Comparison of ENCODE assay signal across 14 cellular contexts in the genomic region with DNA sequence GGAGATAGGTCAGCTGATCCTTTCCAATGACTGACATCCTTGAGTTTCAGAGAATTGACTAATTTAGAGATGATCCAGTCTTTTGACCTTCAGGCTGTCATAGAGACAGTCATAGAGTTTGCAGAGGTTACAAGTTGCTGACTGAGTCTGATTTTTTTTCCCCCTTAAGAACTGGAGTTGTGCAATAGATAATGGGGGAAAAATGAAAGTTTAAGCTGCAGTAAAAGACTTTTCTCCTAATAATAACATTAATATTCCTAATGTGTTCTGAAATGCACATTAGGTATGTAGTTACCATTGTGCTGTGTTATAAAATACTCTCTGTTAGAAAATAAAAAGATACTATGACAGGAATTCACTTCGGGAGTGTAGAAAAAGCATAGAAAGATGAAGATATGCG.
"Had no signal": no experiment of that assay in that cellular context is flagged by ENCODE, and none has a peak within 500 bp of the region (broad histone marks: within the 10 kb centered on the region; RNA-seq: fewer than 3 reads in every experiment).

No MANE protein-coding gene starts in this region.

- H3K9me3 Mint-ChIP-seq: nephron progenitor cell had no signal

- ATAC-seq: left cardiac atrium had no signal

- H3K9me3 ChIP-seq: colonic mucosa had no signal

- H3K4me3 ChIP-seq: colonic mucosa had no signal

- H3K4me1 ChIP-seq: colonic mucosa had no signal

- H3K4me3 Mint-ChIP-seq: activated naive CD8-positive, alpha-beta T cell treated with anti-CD3 and anti-CD28 coated beads for 36 hours; brain; nephron progenitor cell had no signal

- H3K36me3 Mint-ChIP-seq: activated naive CD8-positive, alpha-beta T cell treated with anti-CD3 and anti-CD28 coated beads for 36 hours; brain had no signal

- H3K27me3 ChIP-seq: colonic mucosa had no signal

- H3K27me3 Mint-ChIP-seq: activated naive CD8-positive, alpha-beta T cell treated with anti-CD3 and anti-CD28 coated beads for 36 hours had no signal

- DNase-seq: activated CD4-positive, alpha-beta T cell treated with anti-CD3 and anti-CD28 coated beads, Interleukin-2, amount 50 U/mL, for 48 hours; activated naive CD8-positive, alpha-beta T cell treated with anti-CD3 and anti-CD28 coated beads for 36 hours; activated T-cell treated with anti-CD3 and anti-CD28 coated beads for 4 hours; anterior cingulate cortex; central memory CD4-positive, alpha-beta T cell; colonic mucosa; left cardiac atrium; midbrain; nephron progenitor cell; nucleus accumbens; posterior cingulate gyrus; stimulated activated CD8-positive, alpha-beta memory T cell treated with anti-CD3 and anti-CD28 coated beads, Interleukin-4, amount 100 ng/mL, for 48 hours; stimulated activated naive CD4-positive, alpha-beta T cell had no signal

- H3K4me1 Mint-ChIP-seq: activated naive CD8-positive, alpha-beta T cell treated with anti-CD3 and anti-CD28 coated beads for 36 hours; brain; nephron progenitor cell had no signal

- H3K27ac ChIP-seq: colonic mucosa had no signal

- H3K27ac Mint-ChIP-seq: activated naive CD8-positive, alpha-beta T cell treated with anti-CD3 and anti-CD28 coated beads for 36 hours; brain; nephron progenitor cell had no signal

- H3K36me3 ChIP-seq: colonic mucosa had no signal
